ENCODE assay signal across 22 cellular contexts in the genomic region with DNA sequence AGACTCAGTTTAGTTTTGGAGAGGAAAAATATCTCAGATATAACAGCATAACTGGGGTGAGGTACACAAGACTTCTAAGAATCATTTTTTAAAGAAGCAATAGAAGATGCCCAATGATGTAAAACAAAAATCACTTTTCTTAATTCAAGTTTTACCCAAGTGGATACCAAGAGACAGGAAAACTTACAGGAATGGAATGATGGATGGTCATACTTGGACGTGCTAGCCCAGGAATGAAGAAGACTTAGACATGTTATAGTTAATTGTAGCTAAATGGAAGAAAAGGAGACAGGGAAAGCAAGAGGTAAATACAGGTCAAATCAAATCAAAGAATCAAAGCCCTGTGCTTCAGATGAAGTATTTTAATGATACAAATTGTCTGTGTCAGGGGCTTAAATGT.
DNase-seq lines count a peak whose midpoint lies in the region; ATAC-seq, FAIRE-seq and TF ChIP-seq lines count a peak whose summit lies in the region.
"Had no signal": no experiment of that assay in that cellular context is flagged by ENCODE, and none has a peak within 500 bp of the region (broad histone marks: within the 10 kb centered on the region; RNA-seq: fewer than 3 reads in every experiment).

No MANE protein-coding gene starts in this region.

- H3K4me1 ChIP-seq in esophagus muscularis mucosa: peaks cover 3 to 34% (median 17%) of the 10 kb centered on the region in 4 donors
- H3K4me1 ChIP-seq in trophoblast cell (ENCODE audit: control insufficient read depth in 1 of 2, insufficient read depth in 2 of 2, low read length in 2 of 2): peaks cover 4 to 5% of the 10 kb centered on the region in 2 experiments
- H3K4me1 ChIP-seq: parathyroid adenoma had no signal

- H3K27ac ChIP-seq in esophagus muscularis mucosa (replicated peaks in 1 of 4) (peak overlapping the region; percentile 6 to 57 (median 20)), trophoblast cell (ENCODE audit: low read depth, low read length) (peak overlapping the region; percentile 67)
- H3K27ac ChIP-seq: KMS-11, parathyroid adenoma had no signal

- H3K9me3 ChIP-seq in esophagus muscularis mucosa (no peaks in the 10 kb centered on the region), trophoblast cell (ENCODE audit: insufficient read depth, low read depth, low read length) (no peaks in the 10 kb centered on the region)
- H3K9me3 ChIP-seq: heart left ventricle had no signal

- no peak overlapping the region for H3K4ac ChIP-seq in trophoblast cell (ENCODE audit: low read depth, low read length)

- no peak overlapping the region for H3K4me2 ChIP-seq in trophoblast cell (ENCODE audit: low read length)
- H3K4me2 ChIP-seq: KMS-11 had no signal

- no peak overlapping the region for H3K4me3 ChIP-seq in esophagus muscularis mucosa
- H3K4me3 ChIP-seq in trophoblast cell (ENCODE audit: low read depth, low read length): no peak overlapping the region
- H3K4me3 ChIP-seq: heart left ventricle had no signal

- no peak overlapping the region for H2BK5ac ChIP-seq in trophoblast cell (ENCODE audit: low read depth, low read length, poor library complexity)

- no peaks in the 10 kb centered on the region for H3K27me3 ChIP-seq in esophagus muscularis mucosa
- H3K27me3 ChIP-seq in trophoblast cell (ENCODE audit: insufficient read depth, low read length): no peaks in the 10 kb centered on the region
- H3K27me3 ChIP-seq: heart left ventricle had no signal

- H4K8ac ChIP-seq in trophoblast cell (ENCODE audit: low read depth, low read length): no peak overlapping the region

- no peak for ATAC-seq in GM21528 (IDR thresholded peaks at IDR 0.05; ENCODE audit: low FRiP score, unreplicated experiment)
- ATAC-seq in GM21619 (IDR thresholded peaks at IDR 0.05; ENCODE audit: unreplicated experiment): no peak
- ATAC-seq: heart left ventricle; naive thymus-derived CD8-positive, alpha-beta T cell; Right ventricle myocardium inferior; stimulated activated naive B cell treated with anti-CD40 and anti-IgM and Interleukin-4, amounts not matched to agents 10 μg/mL and 1 μg/mL and 100 μg/mL, for 72 hours had no signal

- no peaks in the 10 kb centered on the region for H3K79me1 ChIP-seq in trophoblast cell (ENCODE audit: low read length)

- no peak for TF ChIP-seq POLR2A in esophagus muscularis mucosa (IDR thresholded peaks at IDR 0.05; ENCODE audit: low read depth)

- H3K9ac ChIP-seq in trophoblast cell (ENCODE audit: low read length): no peak overlapping the region
- H3K9ac ChIP-seq: KMS-11, parathyroid adenoma had no signal

- no peak overlapping the region for H2AK5ac ChIP-seq in trophoblast cell (ENCODE audit: low read length)

- H3K36me3 ChIP-seq in esophagus muscularis mucosa (no peaks in the 10 kb centered on the region), trophoblast cell (ENCODE audit: control insufficient read depth in 1 of 2, insufficient read depth in 2 of 2, low read length in 2 of 2) (no peaks in the 10 kb centered on the region)
- H3K36me3 ChIP-seq: heart left ventricle had no signal

- 33% methylated on average over 1 of the region's 1 CpG for WGBS in esophagus muscularis mucosa
- no CpG with 5 or more reads among the region's 1 CpG for WGBS in trophoblast cell (ENCODE audit: extremely low coverage, insufficient coverage, insufficient read length)

- no peak overlapping the region for H4K12ac ChIP-seq in trophoblast cell (ENCODE audit: low read depth, low read length)

- no peak overlapping the region for H3K23ac ChIP-seq in trophoblast cell (ENCODE audit: low read length)

- H3K14ac ChIP-seq in trophoblast cell (ENCODE audit: low read length): no peak overlapping the region

- no peak for TF ChIP-seq EP300 in esophagus muscularis mucosa (IDR thresholded peaks at IDR 0.05)

- DNase-seq in EL: peak; percentile 61
- DNase-seq in RCC 7860 (ENCODE audit: low spot score): no peak
- DNase-seq in esophagus muscularis mucosa (ENCODE audit: extremely low spot score): no peak
- no peak for DNase-seq in trophoblast cell
- DNase-seq in SIG-M5 treated with dmso at 0.1 percent for 504 hours (lab: John Stamatoyannopoulos, UW; ENCODE audit: unreplicated experiment): no peak
- DNase-seq in COLO668 (lab: John Stamatoyannopoulos, UW; ENCODE audit: unreplicated experiment): no peak
- DNase-seq: activated CD4-positive, alpha-beta T cell treated with anti-CD3 and anti-CD28 coated beads, Interleukin-2, amount 10 ng/mL, durations not matched to agents 7 days and 5 days; activated CD8-positive, alpha-beta memory T cell treated with anti-CD3 and anti-CD28 coated beads, Interleukin-2, amount 50 U/mL, for 48 hours; activated gamma-delta T cell treated with Interleukin-2 at 50 U/mL for 16 hours; cerebellar nuclear complex; DMS153; effector CD8-positive, alpha-beta T cell; heart left ventricle; naive thymus-derived CD8-positive, alpha-beta T cell; NCI-H2029 treated with DMSO at 0.1 percent for 48 hours; stimulated activated naive B cell treated with anti-CD40 and anti-IgM and Interleukin-4, amounts not matched to agents 10 μg/mL and 1 μg/mL and 100 μg/mL, for 72 hours; T-helper 1 cell had no signal

- intact Hi-C loops in esophagus muscularis mucosa (cut with DNase I): loop anchor here (10.0 kb wide), 1 partner anchor 382 kb away; no protein-coding TSS in a partner anchor

- H3K18ac ChIP-seq in trophoblast cell (ENCODE audit: low read length): no peak overlapping the region

- H4K91ac ChIP-seq in trophoblast cell (ENCODE audit: low read depth, low read length): no peak overlapping the region

- H3K79me2 ChIP-seq in trophoblast cell (ENCODE audit: control insufficient read depth, insufficient read depth, low read length, poor library complexity): no peaks in the 10 kb centered on the region
- H3K79me2 ChIP-seq: parathyroid adenoma had no signal

- H2BK120ac ChIP-seq in trophoblast cell (ENCODE audit: insufficient read depth, low read length, poor library complexity): no peak overlapping the region

- no peak overlapping the region for H2AFZ ChIP-seq in trophoblast cell (ENCODE audit: insufficient read depth, low read length, poor library complexity)
- H2AFZ ChIP-seq: parathyroid adenoma had no signal

- no peak for TF ChIP-seq CTCF in esophagus muscularis mucosa (IDR thresholded peaks at IDR 0.05)

- FAIRE-seq in RCC 7860 (lab: Jason Lieb, UNC): peak; percentile 14

- no peak overlapping the region for H2BK12ac ChIP-seq in trophoblast cell (ENCODE audit: low read length)
